In the genomic region with DNA sequence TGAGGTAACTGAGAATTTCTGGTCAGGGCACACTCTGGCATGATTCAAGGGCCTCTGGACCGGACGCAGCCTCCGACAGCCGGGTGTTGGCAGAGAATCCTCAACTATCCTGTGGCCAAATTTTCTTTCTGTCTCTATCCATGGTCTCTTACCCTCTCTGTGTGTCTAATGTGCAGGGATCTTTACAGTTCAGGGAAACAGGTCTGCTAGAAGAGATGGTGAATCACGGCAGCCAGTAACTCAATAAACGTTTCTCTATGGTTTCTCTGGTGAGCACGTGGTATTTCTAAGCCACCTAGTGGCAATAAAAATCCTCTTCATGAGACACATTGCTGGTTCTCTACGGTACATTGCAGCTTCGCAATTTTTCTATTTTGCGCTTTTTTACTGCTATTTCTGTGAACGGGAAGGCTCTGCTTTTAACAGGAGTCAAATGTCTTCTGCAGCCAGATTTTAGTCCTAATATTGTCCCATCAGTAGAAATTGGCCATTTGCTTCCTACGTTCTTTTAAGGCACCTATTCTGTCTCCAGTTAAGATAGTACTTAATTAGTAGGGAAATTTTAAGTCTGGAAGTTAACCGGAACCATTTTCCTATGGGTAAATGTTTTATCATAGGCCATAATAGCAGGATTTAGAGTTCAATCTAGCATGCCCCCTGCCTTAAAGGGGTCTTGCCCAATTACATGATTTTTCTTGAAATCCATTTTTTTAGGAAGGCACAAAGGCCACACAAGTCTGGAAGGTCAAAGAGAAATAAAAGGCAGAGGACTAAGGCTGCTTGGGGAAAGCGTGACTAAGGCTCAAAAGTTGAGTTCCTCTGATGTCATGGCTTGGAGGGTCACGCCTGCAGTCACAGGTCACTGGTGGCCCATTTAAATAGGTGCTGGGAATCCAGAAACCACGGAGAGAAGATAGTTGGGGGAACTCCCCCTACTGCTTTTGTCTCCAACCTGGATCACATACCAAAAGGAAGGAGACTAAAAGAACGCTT, we compare ENCODE assay signal across 8 cellular contexts. TPM values are rescaled to one million over a fixed set of nuclear protein-coding genes. Genes with fewer than 3 reads are reported as not detected.
DNase-seq lines count a peak whose midpoint lies in the region; ATAC-seq, FAIRE-seq and TF ChIP-seq lines count a peak whose summit lies in the region.

No MANE protein-coding gene starts in this region.

- no peaks in the 10 kb centered on the region for H3K36me3 Mint-ChIP-seq in activated CD8-positive, alpha-beta memory T cell treated with anti-CD3 and anti-CD28 coated beads, Interleukin-2, amount 10 ng/mL, durations not matched to agents 7 days and 5 days
- H3K36me3 Mint-ChIP-seq in naive B cell = no peaks in the 10 kb centered on the region

- H3K27me3 Mint-ChIP-seq in activated CD8-positive, alpha-beta memory T cell treated with anti-CD3 and anti-CD28 coated beads, Interleukin-2, amount 10 ng/mL, durations not matched to agents 7 days and 5 days = peaks cover 4% of the 10 kb centered on the region
- peaks cover 0 to 4% (median 0%) of the 10 kb centered on the region in 3 donors for H3K27me3 Mint-ChIP-seq in naive B cell

- no peak overlapping the region for H3K4me3 Mint-ChIP-seq in activated CD8-positive, alpha-beta memory T cell treated with anti-CD3 and anti-CD28 coated beads, Interleukin-2, amount 10 ng/mL, durations not matched to agents 7 days and 5 days
- H3K4me3 Mint-ChIP-seq in naive B cell = peak overlapping the region in 2 of 8 donors; percentile 1 to 55

- peak; percentile 36; the same call in 1 of the 2 replicates for TF ChIP-seq RAD21 in Ishikawa (IDR thresholded peaks at IDR 0.05; ENCODE audit: low read depth)

- ATAC-seq in activated CD8-positive, alpha-beta memory T cell treated with anti-CD3 and anti-CD28 coated beads, Interleukin-2, amount 10 ng/mL, durations not matched to agents 7 days and 5 days = peak; percentile 98
- ATAC-seq in naive B cell (ENCODE audit: low read depth in 2 of 2) (peak; percentile 97 to 99), HG03439 (IDR thresholded peaks at IDR 0.05; ENCODE audit: unreplicated experiment) (no peak)

- CTCF ChIA-PET in activated CD8-positive, alpha-beta memory T cell treated with anti-CD3 and anti-CD28 coated beads, Interleukin-2, amount 10 ng/mL, durations not matched to agents 7 days and 5 days (lab: Charles Lee) = interaction anchor here (1.1 to 7.8 kb wide), 6 partner anchors 10 to 321 kb away, joined by 3 to 75 read pairs (median 4); a partner anchor contains a TSS

- H3K4me1 Mint-ChIP-seq in activated CD8-positive, alpha-beta memory T cell treated with anti-CD3 and anti-CD28 coated beads, Interleukin-2, amount 10 ng/mL, durations not matched to agents 7 days and 5 days = peaks cover 10% of the 10 kb centered on the region
- peaks cover 12 to 29% (median 14%) of the 10 kb centered on the region in 3 donors for H3K4me1 Mint-ChIP-seq in naive B cell

- peak; percentile 63 for DNase-seq in activated CD8-positive, alpha-beta memory T cell treated with anti-CD3 and anti-CD28 coated beads, Interleukin-2, amount 10 ng/mL, durations not matched to agents 7 days and 5 days
- no peak for DNase-seq in activated CD8-positive, alpha-beta memory T cell treated with anti-CD3 and anti-CD28 coated beads, Interleukin-2, amount 50 U/mL, for 48 hours
- DNase-seq in epithelial cell of proximal tubule (ENCODE audit: low read depth) (peak; percentile 70), naive B cell (peak; percentile 62), NCI-H2196 treated with DMSO at 0.1 percent for 48 hours (lab: John Stamatoyannopoulos, UW; ENCODE audit: unreplicated experiment) (no peak)

- no peaks in the 10 kb centered on the region for H3K9me3 Mint-ChIP-seq in activated CD8-positive, alpha-beta memory T cell treated with anti-CD3 and anti-CD28 coated beads, Interleukin-2, amount 10 ng/mL, durations not matched to agents 7 days and 5 days (ENCODE audit: low read depth)
- H3K9me3 Mint-ChIP-seq in naive B cell = no peaks in the 10 kb centered on the region

- peak; percentile 73 for TF ChIP-seq CTCF in epithelial cell of proximal tubule (conservative IDR thresholded peaks at IDR 0.05; ENCODE audit: low read depth, low read length)

- H3K4me3 ChIP-seq in epithelial cell of proximal tubule (ENCODE audit: low read depth, low read length) = no peak overlapping the region

- no peak overlapping the region for H3K27ac Mint-ChIP-seq in activated CD8-positive, alpha-beta memory T cell treated with anti-CD3 and anti-CD28 coated beads, Interleukin-2, amount 10 ng/mL, durations not matched to agents 7 days and 5 days
- H3K27ac Mint-ChIP-seq in naive B cell = peak overlapping the region in 3 of 6 donors; percentile 45 to 80 (median 49)

- TF ChIP-seq EP300 in Ishikawa (IDR thresholded peaks at IDR 0.05; ENCODE audit: borderline replicate concordance) = no peak

- FAIRE-seq in TTC549 (lab: Jason Lieb, UNC) = peak; percentile 41

TF ChIP-seq in Ishikawa, 13 proteins besides CTCF, POLR2A, EP300 and RAD21:
- TF ChIP-seq FOXM1 (IDR thresholded peaks at IDR 0.05; ENCODE audit: borderline replicate concordance, low read depth) (no peak), TEAD4 (IDR thresholded peaks at IDR 0.05) (no peak)
- TF ChIP-seq, protein P1, sequence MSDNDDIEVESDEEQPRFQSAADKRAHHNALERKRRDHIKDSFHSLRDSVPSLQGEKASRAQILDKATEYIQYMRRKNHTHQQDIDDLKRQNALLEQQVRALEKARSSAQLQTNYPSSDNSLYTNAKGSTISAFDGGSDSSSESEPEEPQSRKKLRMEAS (IDR thresholded peaks at IDR 0.05) = peak; percentile 87
- TF ChIP-seq, protein P2, sequence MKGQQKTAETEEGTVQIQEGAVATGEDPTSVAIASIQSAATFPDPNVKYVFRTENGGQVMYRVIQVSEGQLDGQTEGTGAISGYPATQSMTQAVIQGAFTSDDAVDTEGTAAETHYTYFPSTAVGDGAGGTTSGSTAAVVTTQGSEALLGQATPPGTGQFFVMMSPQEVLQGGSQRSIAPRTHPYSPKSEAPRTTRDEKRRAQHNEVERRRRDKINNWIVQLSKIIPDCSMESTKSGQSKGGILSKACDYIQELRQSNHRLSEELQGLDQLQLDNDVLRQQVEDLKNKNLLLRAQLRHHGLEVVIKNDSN (IDR thresholded peaks at IDR 0.05) = peak; percentile 79

RNA-seq across cellular contexts. Expression of a gene that starts 31.5 kb away (rescaled TPM):
- 10 to 100 TPM; 13.3 to 15.7 TPM for total RNA-seq in activated CD8-positive, alpha-beta memory T cell treated with anti-CD3 and anti-CD28 coated beads, Interleukin-2, amount 10 ng/mL, durations not matched to agents 7 days and 5 days
- total RNA-seq in epithelial cell of proximal tubule = 89.9 and 148 TPM in 2 replicates
- not detected for polyA plus RNA-seq in naive B cell (ENCODE audit: low read depth in 6 of 6)

RNA-seq across cellular contexts. Expression of a gene that starts 35.3 kb away (rescaled TPM):
- total RNA-seq in activated CD8-positive, alpha-beta memory T cell treated with anti-CD3 and anti-CD28 coated beads, Interleukin-2, amount 10 ng/mL, durations not matched to agents 7 days and 5 days = 10 to 100 TPM; 39.7 to 51.2 TPM
- not detected in 2 replicates for total RNA-seq in epithelial cell of proximal tubule
- 10 to 100 TPM in 5 of 6 donors, 1 to 10 TPM in 1; 1.4 to 70.0 (median 29.5) TPM for polyA plus RNA-seq in naive B cell (ENCODE audit: low read depth in 6 of 6)

RNA-seq across cellular contexts. Expression of a gene that starts 47.5 kb away (rescaled TPM):
- 100 to 1,000 TPM; 329 to 351 TPM for total RNA-seq in activated CD8-positive, alpha-beta memory T cell treated with anti-CD3 and anti-CD28 coated beads, Interleukin-2, amount 10 ng/mL, durations not matched to agents 7 days and 5 days
- 0.43 TPM in 1 of 2 replicates, not detected in the other for total RNA-seq in epithelial cell of proximal tubule
- 1 to 10 TPM in 5 of 6 donors, not detected in 1; 2.0 to 3.3 (median 2.4) TPM for polyA plus RNA-seq in naive B cell (ENCODE audit: low read depth in 6 of 6)

Comparison
In these comparisons a context has a peak if more than half of its experiments do, and no peak if none do; other contexts are left out.
1. DNase-seq: peak in activated CD8-positive, alpha-beta memory T cell treated with anti-CD3 and anti-CD28 coated beads, Interleukin-2, amount 10 ng/mL, durations not matched to agents 7 days and 5 days (single experiment), epithelial cell of proximal tubule (single experiment) and naive B cell (single experiment); none in activated CD8-positive, alpha-beta memory T cell treated with anti-CD3 and anti-CD28 coated beads, Interleukin-2, amount 50 U/mL, for 48 hours (single experiment) and NCI-H2196 treated with DMSO at 0.1 percent for 48 hours (single experiment).
2. RNA of a gene that starts 35.3 kb away (total RNA-seq): 39.7 to 51.2 TPM in activated CD8-positive, alpha-beta memory T cell treated with anti-CD3 and anti-CD28 coated beads, Interleukin-2, amount 10 ng/mL, durations not matched to agents 7 days and 5 days; not detected in epithelial cell of proximal tubule; every median in the first group is over 10 times any median in the second.
3. RNA of a gene that starts 47.5 kb away (total RNA-seq): 329 to 351 TPM in activated CD8-positive, alpha-beta memory T cell treated with anti-CD3 and anti-CD28 coated beads, Interleukin-2, amount 10 ng/mL, durations not matched to agents 7 days and 5 days; 0.43 TPM in epithelial cell of proximal tubule; every median in the first group is over 100 times any median in the second.